9 cellular contexts compared by ENCODE assay signal in the genomic region with DNA sequence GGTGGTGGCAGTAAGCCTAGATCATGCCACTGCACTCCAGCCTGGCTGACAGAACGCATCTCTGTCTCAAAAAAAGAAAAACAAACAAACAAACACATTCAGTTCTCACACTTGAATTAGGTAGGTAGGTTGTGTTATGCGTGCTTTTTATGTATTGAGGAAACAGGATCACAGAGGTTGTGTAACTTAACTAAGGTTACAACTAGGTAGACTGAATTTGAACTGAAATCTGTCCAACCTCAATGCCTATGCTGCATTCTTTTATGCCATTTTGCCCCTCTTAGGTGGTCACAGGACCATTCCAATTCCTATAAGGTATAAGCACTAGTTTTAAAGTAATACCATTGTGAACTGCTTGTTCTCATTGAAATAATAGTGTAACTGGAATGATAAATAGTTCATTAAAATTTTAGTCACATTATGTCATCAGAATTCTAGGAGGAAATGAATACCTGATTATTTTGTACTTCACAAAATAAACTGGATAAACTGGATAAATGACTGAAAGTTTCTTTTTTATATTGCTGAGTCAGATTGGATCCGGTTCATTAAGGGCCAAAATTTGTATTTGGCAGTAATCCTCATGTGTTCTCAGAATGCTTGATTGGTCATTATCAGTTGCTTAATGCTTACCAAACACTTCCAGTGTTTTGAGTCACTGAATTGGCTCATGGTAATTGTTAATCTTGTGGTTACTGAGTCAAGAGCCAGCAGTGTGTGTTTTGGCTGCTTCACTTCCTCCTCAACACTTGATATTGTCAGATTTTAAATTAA. TPM values are rescaled to one million over a fixed set of nuclear protein-coding genes. Genes with fewer than 3 reads are reported as not detected.
DNase-seq lines count a peak whose midpoint lies in the region; ATAC-seq, FAIRE-seq and TF ChIP-seq lines count a peak whose summit lies in the region.
"Had no signal": no experiment of that assay in that cellular context is flagged by ENCODE, and none has a peak within 500 bp of the region (broad histone marks: within the 10 kb centered on the region; RNA-seq: fewer than 3 reads in every experiment).

No MANE protein-coding gene starts in this region.

- H3K4me3 ChIP-seq in bronchial epithelial cell (ENCODE audit: low read depth, low read length): no peak overlapping the region
- no peak overlapping the region for H3K4me3 ChIP-seq in left lung
- H3K4me3 ChIP-seq in transverse colon: no peak overlapping the region

- in situ Hi-C loops in transverse colon (cut with MboI; ENCODE audit: low pct_ligation_motif_present in 1 of 4, low pct_unique_long_range_greater_than_20kb in 1 of 4, low sequenced_read_pairs in 3 of 4): no loop called here

- WGBS in transverse colon (ENCODE audit: low coverage in 1 of 2), 2 donors: 13 to 63% methylated on average over 1 to 3 of the region's 3 CpGs

- H3K36me3 ChIP-seq in bronchial epithelial cell (ENCODE audit: control insufficient read depth, insufficient read depth, low read length) (peaks cover 4% of the 10 kb centered on the region), left lung (peaks cover 0 to 25% of the 10 kb centered on the region in 2 donors), transverse colon (peaks cover 0 to 4% (median 0%) of the 10 kb centered on the region in 4 donors)

- TF ChIP-seq EP300 in transverse colon (IDR thresholded peaks at IDR 0.05; ENCODE audit: low read depth): no peak

- DNase-seq in NCI-H510A treated with DMSO at 0.1 percent for 48 hours (lab: John Stamatoyannopoulos, UW) (peak; percentile 4), NCI-H510A (lab: John Stamatoyannopoulos, UW) (no peak), NOMO-1 treated with DMSO at 0.1 percent for 48 hours (lab: John Stamatoyannopoulos, UW; ENCODE audit: unreplicated experiment) (peak; percentile 99), bronchial epithelial cell (ENCODE audit: low read depth) (peak; percentile 100), left lung (no peak), transverse colon (no peak)
- no peak for DNase-seq in activated CD4-positive, alpha-beta T cell treated with anti-CD3 and anti-CD28 coated beads, Interleukin-2, amount 50 U/mL, for 1 hour

- intact Hi-C loops in left lung (cut with DNase I): no loop called here
- intact Hi-C loops in transverse colon (cut with DNase I; ENCODE audit: low total_unique reads): no loop called here

- H3K27me3 ChIP-seq in bronchial epithelial cell (ENCODE audit: control insufficient read depth, insufficient read depth, low read length): no peaks in the 10 kb centered on the region
- H3K27me3 ChIP-seq in left lung: no peaks in the 10 kb centered on the region
- H3K27me3 ChIP-seq in transverse colon: no peaks in the 10 kb centered on the region

- no peak for TF ChIP-seq POLR2A in transverse colon (IDR thresholded peaks at IDR 0.05)

- H3K27ac ChIP-seq in left lung (peak overlapping the region; percentile 53 to 78), transverse colon (peak overlapping the region; percentile 5 to 45 (median 34))

- peaks cover 15 to 87% of the 10 kb centered on the region in 2 donors for H3K4me1 ChIP-seq in left lung
- peaks cover 0 to 54% (median 25%) of the 10 kb centered on the region in 4 donors for H3K4me1 ChIP-seq in transverse colon

- FAIRE-seq in bronchial epithelial cell (lab: Jason Lieb, UNC): no peak
- FAIRE-seq: G401.6 had no signal

- no peaks in the 10 kb centered on the region for H3K9me3 ChIP-seq in left lung
- H3K9me3 ChIP-seq in transverse colon: no peaks in the 10 kb centered on the region

- ATAC-seq in HG02870 (IDR thresholded peaks at IDR 0.05; ENCODE audit: unreplicated experiment) (peak; percentile 55), left lung (peak; percentile 91)

- TF ChIP-seq CTCF in bronchial epithelial cell (IDR thresholded peaks at IDR 0.05; ENCODE audit: insufficient read depth, low read length, severe bottlenecking) (no peak), left lung (IDR thresholded peaks at IDR 0.05) (no peak), transverse colon (IDR thresholded peaks at IDR 0.05) (no peak)

RNA-seq across cellular contexts. Expression of gene UBAP1, which starts 7.1 kb away (rescaled TPM):
- total RNA-seq in bronchial epithelial cell (37.6 and 53.1 TPM in 2 replicates), left lung (10 to 100 TPM; 53.8 to 54.1 TPM), transverse colon (10 to 100 TPM; 13.5 to 37.8 (median 31.7) TPM)

RNA-seq across cellular contexts. Expression of gene DCAF12, which starts 59.5 kb away (rescaled TPM):
- 15.3 and 19.6 TPM in 2 replicates for total RNA-seq in bronchial epithelial cell
- total RNA-seq in left lung: 10 to 100 TPM; 30.4 to 45.8 TPM
- 10 to 100 TPM; 22.1 to 29.7 (median 26.3) TPM for total RNA-seq in transverse colon

Comparison
In these comparisons a context has a peak if more than half of its experiments do, and no peak if none do; other contexts are left out.
1. DNase-seq: peak in NCI-H510A treated with DMSO at 0.1 percent for 48 hours (single experiment), NOMO-1 treated with DMSO at 0.1 percent for 48 hours (single experiment) and bronchial epithelial cell (single experiment); none in NCI-H510A (single experiment), left lung (0 of 2), transverse colon (single experiment) and activated CD4-positive, alpha-beta T cell treated with anti-CD3 and anti-CD28 coated beads, Interleukin-2, amount 50 U/mL, for 1 hour (single experiment).